ENCODE assay signal across 9 cellular contexts in genomic region chr19:54738715-54739114, GRCh38. TPM values are rescaled to one million over a fixed set of nuclear protein-coding genes. Genes with fewer than 3 reads are reported as not detected.
"Had no signal": no experiment of that assay in that cellular context is flagged by ENCODE, and none has a peak within 500 bp of the region (broad histone marks: within the 10 kb centered on the region; RNA-seq: fewer than 3 reads in every experiment).

No MANE protein-coding gene starts in this region.

- DNase-seq: GM23248, H9, HCEC 1CT, IMR-90, KBM-7 had no signal

- H3K4me3 Mint-ChIP-seq: H9 had no signal

- H3K27ac Mint-ChIP-seq: H9 had no signal

- H2AFZ ChIP-seq: GM23248 had no signal

- H3K4me1 Mint-ChIP-seq: H9 had no signal

- FAIRE-seq: H1, H54, HTR-8/SVneo had no signal

- H3K4me3 ChIP-seq: GM23248 had no signal

- H3K9ac ChIP-seq: GM23248 had no signal

- H3K27ac ChIP-seq: GM23248 had no signal

RNA-seq across cellular contexts. Expression of gene KIR2DL3, which starts 0.4 kb away (rescaled TPM):
- total RNA-seq: GM23248, H1, H9, HT-29, IMR-90 had no signal
- polyA plus RNA-seq: GM23248, H1, IMR-90 had no signal

RNA-seq across cellular contexts. Expression of gene KIR3DL3, which starts 14.5 kb away (rescaled TPM):
- total RNA-seq: GM23248, H1, H9, HT-29, IMR-90 had no signal
- polyA plus RNA-seq: GM23248, H1, IMR-90 had no signal

RNA-seq across cellular contexts. Expression of gene KIR2DL1, which starts 30.9 kb away (rescaled TPM):
- total RNA-seq: GM23248, H1, H9, HT-29, IMR-90 had no signal
- polyA plus RNA-seq: GM23248, H1, IMR-90 had no signal
